In genomic region chr2:23681356-23682140, GRCh38 we compare ENCODE assay signal across 19 cellular contexts.
DNase-seq lines count a peak whose midpoint lies in the region; ATAC-seq and TF ChIP-seq lines count a peak whose summit lies in the region.
"Had no signal": no experiment of that assay in that cellular context is flagged by ENCODE, and none has a peak within 500 bp of the region (broad histone marks: within the 10 kb centered on the region; RNA-seq: fewer than 3 reads in every experiment).

No MANE protein-coding gene starts in this region.

- H3K4me3 ChIP-seq in WERI-Rb-1 (ENCODE audit: low read depth, low read length) (no peak overlapping the region), neural progenitor cell (no peak overlapping the region), dorsolateral prefrontal cortex (no peak overlapping the region)
- H3K4me3 ChIP-seq: SJCRH30 had no signal

- H3K27me3 ChIP-seq in WERI-Rb-1 (ENCODE audit: insufficient read depth, low read depth, severe bottlenecking) (no peaks in the 10 kb centered on the region), neural progenitor cell (no peaks in the 10 kb centered on the region), dorsolateral prefrontal cortex (peaks cover 0 to 5% (median 0%) of the 10 kb centered on the region in 45 donors)
- H3K27me3 ChIP-seq: SJCRH30 had no signal

- H3K9me3 Mint-ChIP-seq in neural progenitor cell = peaks cover 3% of the 10 kb centered on the region

- H3F3A ChIP-seq in neural progenitor cell (ENCODE audit: low read depth) = no peaks in the 10 kb centered on the region

- peaks cover 5% of the 10 kb centered on the region for H3K9me3 ChIP-seq in WERI-Rb-1 (ENCODE audit: severe bottlenecking)
- no peaks in the 10 kb centered on the region for H3K9me3 ChIP-seq in neural progenitor cell (ENCODE audit: low read depth)
- H3K9me3 ChIP-seq: SJCRH30 had no signal

- TF ChIP-seq CTCF in WERI-Rb-1 (IDR thresholded peaks at IDR 0.05; ENCODE audit: low read depth, low read length) = no peak
- TF ChIP-seq CTCF in neural progenitor cell (IDR thresholded peaks at IDR 0.05) = no peak
- TF ChIP-seq CTCF in dorsolateral prefrontal cortex (IDR thresholded peaks at IDR 0.05 in 54 of 56, conservative IDR thresholded peaks at IDR 0.05 in 2 of 56; ENCODE audit: low read depth in 1 of 56, partially characterized antibody in 56 of 56) = no peak

- peak; percentile 65 to 85 for DNase-seq in NCI-H2081 (lab: John Stamatoyannopoulos, UW)
- DNase-seq in NCI-H2081 treated with DMSO at 0.1 percent for 48 hours (lab: John Stamatoyannopoulos, UW) = no peak
- peak; percentile 69 for DNase-seq in NCI-H1694 treated with DMSO at 0.1 percent for 48 hours (lab: John Stamatoyannopoulos, UW)
- peak; percentile 60 for DNase-seq in WERI-Rb-1
- no peak for DNase-seq in neural progenitor cell (ENCODE audit: low spot score)
- no peak for DNase-seq in dorsolateral prefrontal cortex
- DNase-seq in foreskin melanocyte = no peak
- DNase-seq: AML-193, GDM1, Karpas-422, MV-4-11, NCI-H1105 treated with DMSO at 0.1 percent for 48 hours, NCI-H2029 treated with DMSO at 0.1 percent for 48 hours, NCI-H774, SJCRH30, T-cell had no signal

- no peak for ATAC-seq in GM21529 (IDR thresholded peaks at IDR 0.05; ENCODE audit: unreplicated experiment)
- ATAC-seq: T-cell had no signal

- peak overlapping the region; percentile 66 for H3K27ac Mint-ChIP-seq in neural progenitor cell
- H3K27ac Mint-ChIP-seq: CD14-positive monocyte, T-cell had no signal

- H3K4me3 Mint-ChIP-seq in neural progenitor cell = no peak overlapping the region
- H3K4me3 Mint-ChIP-seq: CD14-positive monocyte, IgD-negative memory B cell, T-cell had no signal

- H3K9ac ChIP-seq in neural progenitor cell = no peak overlapping the region

- H3K4me2 ChIP-seq in neural progenitor cell = no peak overlapping the region

- H3K36me3 ChIP-seq in WERI-Rb-1 (no peaks in the 10 kb centered on the region; the same call in 1 of the 2 replicates), neural progenitor cell (no peaks in the 10 kb centered on the region)

- H2AFZ ChIP-seq in neural progenitor cell (replicated peaks) = no peak overlapping the region

- H4K20me1 ChIP-seq in neural progenitor cell (ENCODE audit: low read depth) = no peaks in the 10 kb centered on the region

- no peaks in the 10 kb centered on the region for H3K79me2 ChIP-seq in neural progenitor cell (ENCODE audit: low read depth)

- peak overlapping the region; percentile 68 for H3K27ac ChIP-seq in WERI-Rb-1
- H3K27ac ChIP-seq in neural progenitor cell = no peak overlapping the region
- H3K27ac ChIP-seq in dorsolateral prefrontal cortex = no peak overlapping the region
- H3K27ac ChIP-seq: SJCRH30 had no signal

- H3K36me3 Mint-ChIP-seq in neural progenitor cell = peaks cover 19% of the 10 kb centered on the region
- H3K36me3 Mint-ChIP-seq: CD14-positive monocyte had no signal

- H3K4me1 Mint-ChIP-seq in neural progenitor cell = peaks cover 25% of the 10 kb centered on the region
- H3K4me1 Mint-ChIP-seq: CD14-positive monocyte, IgD-negative memory B cell had no signal

- H3K4me1 ChIP-seq in neural progenitor cell = peaks cover 16% of the 10 kb centered on the region
- H3K4me1 ChIP-seq: SJCRH30 had no signal

- intact Hi-C loops in dorsolateral prefrontal cortex (cut with DNase I) = no loop called here

- peaks cover 11% of the 10 kb centered on the region for H3K27me3 Mint-ChIP-seq in neural progenitor cell (ENCODE audit: insufficient read depth, low read depth)
- H3K27me3 Mint-ChIP-seq: IgD-negative memory B cell, T-cell had no signal

Comparison
In these comparisons a context has a peak if more than half of its experiments do, and no peak if none do; other contexts are left out.
1. DNase-seq: peak in NCI-H2081 (2 of 2), NCI-H1694 treated with DMSO at 0.1 percent for 48 hours (single experiment) and WERI-Rb-1 (single experiment); none in NCI-H2081 treated with DMSO at 0.1 percent for 48 hours (single experiment), neural progenitor cell (single experiment), dorsolateral prefrontal cortex (0 of 10) and foreskin melanocyte (single experiment).